ENCODE assay signal across 8 cellular contexts in the genomic region with DNA sequence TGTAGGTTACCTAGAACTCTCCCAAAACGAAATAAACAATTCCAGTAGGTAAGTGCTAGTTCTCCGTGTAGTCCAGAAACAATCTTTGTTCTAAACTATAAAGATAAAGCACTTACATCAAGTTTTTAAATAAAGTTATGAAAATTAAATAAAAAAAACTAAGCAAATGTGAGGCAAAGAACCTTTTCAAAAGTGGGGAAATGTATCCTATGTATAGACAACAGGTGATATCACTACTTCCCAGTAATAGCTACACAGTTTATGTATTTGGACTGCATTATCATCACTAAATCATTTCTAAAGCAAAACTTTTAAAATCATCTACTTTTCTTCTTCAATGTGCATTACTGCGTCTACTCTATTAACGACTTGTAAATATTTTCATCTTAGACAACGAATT. TPM values are rescaled to one million over a fixed set of nuclear protein-coding genes. Genes with fewer than 3 reads are reported as not detected.
DNase-seq lines count a peak whose midpoint lies in the region; ATAC-seq lines count a peak whose summit lies in the region.

No MANE protein-coding gene starts in this region.

- H3K36me3 ChIP-seq in iPS-18a (ENCODE audit: control insufficient read depth, low read depth, low read length) = no peaks in the 10 kb centered on the region

- H3K4me1 ChIP-seq in iPS-18a (ENCODE audit: control insufficient read depth, low read depth, low read length) = peaks cover 21% of the 10 kb centered on the region

- H3K4me3 ChIP-seq in iPS-18a (ENCODE audit: low read length) = peak overlapping the region; percentile 99

- peaks cover 3% of the 10 kb centered on the region for H3K27me3 Mint-ChIP-seq in T-helper 2 cell treated with Interferon-gamma antibody and Interleukin-4, amounts not matched to agents 5 μg/mL and 100 μg/mL, for 36 hours (ENCODE audit: low read depth)
- no peaks in the 10 kb centered on the region for H3K27me3 Mint-ChIP-seq in activated CD8-positive, alpha-beta T cell treated with anti-CD3 and anti-CD28 coated beads, Interleukin-2, amount 10 ng/mL, durations not matched to agents 7 days and 5 days (ENCODE audit: low read depth)
- no peaks in the 10 kb centered on the region for H3K27me3 Mint-ChIP-seq in stimulated activated naive CD8-positive, alpha-beta T cell treated with anti-CD3 and anti-CD28 coated beads, Interleukin-15, amount 100 ng/mL, for 72 hours

- H3K9ac ChIP-seq in iPS-18a (ENCODE audit: low read length) = peak overlapping the region; percentile 89

- H3K4me3 Mint-ChIP-seq in T-helper 2 cell treated with Interferon-gamma antibody and Interleukin-4, amounts not matched to agents 5 μg/mL and 100 μg/mL, for 36 hours = peak overlapping the region; percentile 95
- H3K4me3 Mint-ChIP-seq in activated CD8-positive, alpha-beta T cell treated with anti-CD3 and anti-CD28 coated beads, Interleukin-2, amount 10 ng/mL, durations not matched to agents 7 days and 5 days = peak overlapping the region; percentile 92
- peak overlapping the region; percentile 96 to 98 for H3K4me3 Mint-ChIP-seq in stimulated activated naive CD8-positive, alpha-beta T cell treated with anti-CD3 and anti-CD28 coated beads, Interleukin-15, amount 100 ng/mL, for 72 hours

- DNase-seq in T-helper 2 cell treated with Interferon-gamma antibody and Interleukin-4, amounts not matched to agents 5 μg/mL and 100 μg/mL, for 36 hours (ENCODE audit: low spot score) = no peak
- DNase-seq in T-helper 2 cell (no peak), NCI-H1436 treated with DMSO at 0.1 percent for 48 hours (lab: John Stamatoyannopoulos, UW) (no peak), midbrain (lab: John Stamatoyannopoulos, UW) (no peak), NCI-H82 (lab: John Stamatoyannopoulos, UW) (no peak)
- DNase-seq in activated CD8-positive, alpha-beta T cell treated with anti-CD3 and anti-CD28 coated beads, Interleukin-2, amount 10 ng/mL, durations not matched to agents 7 days and 5 days = no peak
- DNase-seq in stimulated activated naive CD8-positive, alpha-beta T cell treated with anti-CD3 and anti-CD28 coated beads, Interleukin-15, amount 100 ng/mL, for 72 hours = no peak

- ATAC-seq in activated CD8-positive, alpha-beta T cell treated with anti-CD3 and anti-CD28 coated beads, Interleukin-2, amount 10 ng/mL, durations not matched to agents 7 days and 5 days = no peak
- ATAC-seq in stimulated activated naive CD8-positive, alpha-beta T cell treated with anti-CD3 and anti-CD28 coated beads, Interleukin-15, amount 100 ng/mL, for 72 hours = no peak

- CTCF ChIA-PET in activated CD8-positive, alpha-beta T cell treated with anti-CD3 and anti-CD28 coated beads, Interleukin-2, amount 10 ng/mL, durations not matched to agents 7 days and 5 days (lab: Charles Lee) = interaction anchor here (1.1 to 2.5 kb wide), 2 partner anchors 13 to 28 kb away, joined by 4 to 8 read pairs; no protein-coding TSS in a partner anchor

- H3K4me1 Mint-ChIP-seq in T-helper 2 cell treated with Interferon-gamma antibody and Interleukin-4, amounts not matched to agents 5 μg/mL and 100 μg/mL, for 36 hours (ENCODE audit: low read depth) = peaks cover 29% of the 10 kb centered on the region
- H3K4me1 Mint-ChIP-seq in activated CD8-positive, alpha-beta T cell treated with anti-CD3 and anti-CD28 coated beads, Interleukin-2, amount 10 ng/mL, durations not matched to agents 7 days and 5 days (ENCODE audit: low read depth) = peaks cover 39% of the 10 kb centered on the region
- H3K4me1 Mint-ChIP-seq in stimulated activated naive CD8-positive, alpha-beta T cell treated with anti-CD3 and anti-CD28 coated beads, Interleukin-15, amount 100 ng/mL, for 72 hours = peaks cover 44% of the 10 kb centered on the region

- no peak overlapping the region for H3K27ac ChIP-seq in iPS-18a (ENCODE audit: low read length)

- H3K27me3 ChIP-seq in iPS-18a (ENCODE audit: control insufficient read depth, insufficient read depth, low read length) = no peaks in the 10 kb centered on the region

- peaks cover 15% of the 10 kb centered on the region for H3K36me3 Mint-ChIP-seq in T-helper 2 cell treated with Interferon-gamma antibody and Interleukin-4, amounts not matched to agents 5 μg/mL and 100 μg/mL, for 36 hours (ENCODE audit: low read depth)
- peaks cover 31% of the 10 kb centered on the region for H3K36me3 Mint-ChIP-seq in activated CD8-positive, alpha-beta T cell treated with anti-CD3 and anti-CD28 coated beads, Interleukin-2, amount 10 ng/mL, durations not matched to agents 7 days and 5 days (ENCODE audit: low read depth)

- H3K9me3 ChIP-seq in iPS-18a (ENCODE audit: control insufficient read depth, low read depth, low read length) = no peaks in the 10 kb centered on the region

- POLR2A ChIA-PET in activated CD8-positive, alpha-beta T cell treated with anti-CD3 and anti-CD28 coated beads, Interleukin-2, amount 10 ng/mL, durations not matched to agents 7 days and 5 days (lab: Charles Lee) = no interaction called here

- H3K27ac Mint-ChIP-seq in T-helper 2 cell treated with Interferon-gamma antibody and Interleukin-4, amounts not matched to agents 5 μg/mL and 100 μg/mL, for 36 hours = peak overlapping the region; percentile 99
- H3K27ac Mint-ChIP-seq in activated CD8-positive, alpha-beta T cell treated with anti-CD3 and anti-CD28 coated beads, Interleukin-2, amount 10 ng/mL, durations not matched to agents 7 days and 5 days = no peak overlapping the region
- H3K27ac Mint-ChIP-seq in stimulated activated naive CD8-positive, alpha-beta T cell treated with anti-CD3 and anti-CD28 coated beads, Interleukin-15, amount 100 ng/mL, for 72 hours = peak overlapping the region; percentile 99 to 100

- no peaks in the 10 kb centered on the region for H3K9me3 Mint-ChIP-seq in T-helper 2 cell treated with Interferon-gamma antibody and Interleukin-4, amounts not matched to agents 5 μg/mL and 100 μg/mL, for 36 hours
- H3K9me3 Mint-ChIP-seq in activated CD8-positive, alpha-beta T cell treated with anti-CD3 and anti-CD28 coated beads, Interleukin-2, amount 10 ng/mL, durations not matched to agents 7 days and 5 days (ENCODE audit: insufficient read depth) = no peaks in the 10 kb centered on the region
- no peaks in the 10 kb centered on the region for H3K9me3 Mint-ChIP-seq in stimulated activated naive CD8-positive, alpha-beta T cell treated with anti-CD3 and anti-CD28 coated beads, Interleukin-15, amount 100 ng/mL, for 72 hours

RNA-seq across cellular contexts. Expression of a gene that starts 2.0 kb away (rescaled TPM):
- total RNA-seq in activated CD8-positive, alpha-beta T cell treated with anti-CD3 and anti-CD28 coated beads, Interleukin-2, amount 10 ng/mL, durations not matched to agents 7 days and 5 days = 10 to 100 TPM; 69.3 to 70.3 TPM
